In genomic region chr1:73868824-73869223, GRCh38 we compare ENCODE assay signal across 22 cellular contexts.
"Had no signal": no experiment of that assay in that cellular context is flagged by ENCODE, and none has a peak within 500 bp of the region (broad histone marks: within the 10 kb centered on the region; RNA-seq: fewer than 3 reads in every experiment).

No MANE protein-coding gene starts in this region.

- H3K27ac ChIP-seq: dorsolateral prefrontal cortex, heart left ventricle, ovary, right atrium auricular region, sigmoid colon, skin epidermis, testis, tibial nerve, upper lobe of right lung, vagina had no signal

- ATAC-seq: heart left ventricle; left colon; left ventricle myocardium superior; mucosa of descending colon; naive thymus-derived CD8-positive, alpha-beta T cell; stimulated activated naive B cell treated with anti-CD40 and anti-IgM and Interleukin-4, amounts not matched to agents 10 μg/mL and 1 μg/mL and 100 μg/mL, for 72 hours; stimulated activated naive CD8-positive, alpha-beta T cell treated with anti-CD3 and anti-CD28 coated beads, Interleukin-15, amount 100 ng/mL, for 72 hours; upper lobe of right lung had no signal

- H3K9me3 ChIP-seq: heart left ventricle, mucosa of descending colon, ovary, right atrium auricular region, sigmoid colon, testis, tibial nerve, upper lobe of right lung, vagina had no signal

- H3K4me3 ChIP-seq: dorsolateral prefrontal cortex, heart left ventricle, mucosa of descending colon, ovary, right atrium auricular region, sigmoid colon, skin epidermis, testis, tibial nerve, upper lobe of right lung, vagina had no signal

- DNase-seq: dorsolateral prefrontal cortex; effector CD8-positive, alpha-beta T cell; foreskin melanocyte; heart left ventricle; hippocampal formation; left colon; left ventricle myocardium superior; mucosa of descending colon; naive thymus-derived CD8-positive, alpha-beta T cell; nucleus accumbens; ovary; sigmoid colon; stimulated activated CD4-positive, alpha-beta T cell treated with anti-CD3 and anti-CD28 coated beads, Interleukin-2, amount 100 ng/mL, for 24 hours; stimulated activated CD4-positive, alpha-beta T cell treated with anti-CD3 and anti-CD28 coated beads, Interleukin-4, amount 100 ng/mL, for 4 hours; stimulated activated naive B cell treated with anti-CD40 and anti-IgM and Interleukin-4, amounts not matched to agents 10 μg/mL and 1 μg/mL and 100 μg/mL, for 72 hours; stimulated activated naive CD8-positive, alpha-beta T cell treated with anti-CD3 and anti-CD28 coated beads, Interleukin-15, amount 100 ng/mL, for 72 hours; testis; upper lobe of right lung had no signal

- H3K27me3 ChIP-seq: dorsolateral prefrontal cortex, heart left ventricle, ovary, right atrium auricular region, sigmoid colon, testis, tibial nerve, upper lobe of right lung, vagina had no signal

- H3K36me3 ChIP-seq: heart left ventricle, ovary, right atrium auricular region, sigmoid colon, tibial nerve, upper lobe of right lung, vagina had no signal
